In the genomic region with DNA sequence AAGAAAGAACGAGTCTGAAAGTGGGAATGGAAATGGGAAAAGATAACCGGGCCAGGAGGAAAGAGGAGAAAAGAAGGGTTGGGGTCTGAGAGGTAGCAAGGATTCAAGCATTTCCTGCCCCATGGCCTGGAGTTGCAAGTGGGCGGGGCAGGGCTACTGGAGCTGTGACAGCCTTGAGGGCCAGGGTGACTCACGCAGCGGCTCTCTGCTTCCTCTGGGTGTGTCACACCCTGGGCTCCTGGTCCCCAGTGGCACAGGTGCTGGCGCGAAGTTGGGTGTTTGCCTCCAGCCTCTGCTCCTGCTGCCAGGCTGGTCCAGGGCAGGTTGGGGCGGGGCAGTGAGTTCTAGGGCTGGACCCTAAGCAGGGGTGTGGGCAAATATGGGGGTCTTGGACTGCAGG, we compare ENCODE assay signal across 10 cellular contexts. TPM values are rescaled to one million over a fixed set of nuclear protein-coding genes. Genes with fewer than 3 reads are reported as not detected.
DNase-seq lines count a peak whose midpoint lies in the region; ATAC-seq, FAIRE-seq and TF ChIP-seq lines count a peak whose summit lies in the region.
"Had no signal": no experiment of that assay in that cellular context is flagged by ENCODE, and none has a peak within 500 bp of the region (broad histone marks: within the 10 kb centered on the region; RNA-seq: fewer than 3 reads in every experiment).

No MANE protein-coding gene starts in this region.

- H3K4me2 ChIP-seq in keratinocyte (ENCODE audit: control insufficient read depth, extremely low read depth, insufficient read depth, low read depth, low read length), result peak overlapping the region; percentile 28

- H2AFZ ChIP-seq in keratinocyte (ENCODE audit: control insufficient read depth, low read length), result no peak overlapping the region
- H2AFZ ChIP-seq: parathyroid adenoma had no signal

- H3K79me2 ChIP-seq in keratinocyte (ENCODE audit: control insufficient read depth, insufficient read depth, low read length), result no peaks in the 10 kb centered on the region
- H3K79me2 ChIP-seq: parathyroid adenoma had no signal

- H3K9me1 ChIP-seq in keratinocyte (ENCODE audit: control insufficient read depth, extremely low read depth, insufficient read depth, low read length), result peaks cover 2% of the 10 kb centered on the region

- dilution Hi-C loops in keratinocyte (cut with MboI; ENCODE audit: extremely low pct_ligation_motif_present, low sequenced_read_pairs), result no loop called here

- H3K9ac ChIP-seq in keratinocyte (ENCODE audit: control insufficient read depth, extremely low read depth, insufficient read depth, low read length), result no peak overlapping the region
- H3K9ac ChIP-seq: parathyroid adenoma had no signal

- H3K9me3 ChIP-seq in keratinocyte (ENCODE audit: control insufficient read depth, low read depth, low read length), result no peaks in the 10 kb centered on the region

- H3K27me3 ChIP-seq in keratinocyte (ENCODE audit: control insufficient read depth, extremely low read depth, insufficient read depth, low read length), result no peaks in the 10 kb centered on the region

- H3K27ac ChIP-seq in keratinocyte (ENCODE audit: control insufficient read depth, insufficient read depth, low read length), result no peak overlapping the region
- H3K27ac ChIP-seq: parathyroid adenoma had no signal

- TF ChIP-seq CTCF in LNCaP clone FGC (IDR thresholded peaks at IDR 0.05; ENCODE audit: control insufficient read depth, extremely low read depth, insufficient read depth), result no peak
- no peak for TF ChIP-seq CTCF in keratinocyte (optimal IDR thresholded peaks at IDR 0.05 in 1 of 3, IDR thresholded peaks at IDR 0.05 in 1 of 3, conservative IDR thresholded peaks at IDR 0.05 in 1 of 3; ENCODE audit: extremely low read depth in 1 of 3, insufficient read depth in 2 of 3, low read length in 3 of 3)
- no peak for TF ChIP-seq CTCF in D721Med (IDR thresholded peaks at IDR 0.05; ENCODE audit: insufficient read depth, missing control alignments)

- H3K36me3 ChIP-seq in keratinocyte (ENCODE audit: control insufficient read depth in 2 of 2, extremely low read depth in 1 of 2, insufficient read depth in 2 of 2, low read length in 2 of 2), result no peaks in the 10 kb centered on the region

- H3K4me1 ChIP-seq in keratinocyte (ENCODE audit: control insufficient read depth, extremely low read depth, insufficient read depth, low read length), result peaks cover 16% of the 10 kb centered on the region

- FAIRE-seq in keratinocyte (lab: Jason Lieb, UNC) (no peak), D721Med (lab: Jason Lieb, UNC) (no peak)

- H4K20me1 ChIP-seq in keratinocyte (ENCODE audit: control insufficient read depth, extremely low read depth, insufficient read depth, low read length), result no peaks in the 10 kb centered on the region

- ATAC-seq in GM18498 (IDR thresholded peaks at IDR 0.05; ENCODE audit: unreplicated experiment), result no peak
- no peak for ATAC-seq in HG03025 (IDR thresholded peaks at IDR 0.05; ENCODE audit: low FRiP score, unreplicated experiment)

- H3K4me3 ChIP-seq in LNCaP clone FGC (ENCODE audit: low read depth, low read length), result no peak overlapping the region
- H3K4me3 ChIP-seq in keratinocyte (ENCODE audit: control insufficient read depth in 2 of 3, extremely low read depth in 1 of 3, insufficient read depth in 2 of 3, low read depth in 1 of 3, low read length in 3 of 3), result no peak overlapping the region

- DNase-seq in COLO668 (lab: John Stamatoyannopoulos, UW; ENCODE audit: unreplicated experiment), result peak; percentile 81
- peak; percentile 34 for DNase-seq in LNCaP clone FGC (ENCODE audit: low read depth)
- peak; percentile 27 for DNase-seq in activated CD4-positive, alpha-beta T cell treated with anti-CD3 and anti-CD28 coated beads, Interleukin-2, amount 50 U/mL, for 1 hour
- no peak for DNase-seq in keratinocyte (ENCODE audit: low read depth, low spot score)
- no peak for DNase-seq in NCI-H187 treated with DMSO at 0.1 percent for 48 hours (lab: John Stamatoyannopoulos, UW)
- no peak for DNase-seq in D721Med (ENCODE audit: insufficient read length, low spot score)
- DNase-seq: activated naive CD8-positive, alpha-beta T cell treated with anti-CD3 and anti-CD28 coated beads, Interleukin-2, amount 10 ng/mL, durations not matched to agents 7 days and 5 days had no signal

RNA-seq across cellular contexts. Expression of a gene that starts 3.3 kb away (rescaled TPM):
- 7.4 to 16.6 TPM (median 9.8 TPM) in 3 replicates for polyA plus RNA-seq in keratinocyte
- 2.2 TPM for polyA plus RNA-seq in keratinocyte (2011; ENCODE audit: low read depth)
- 4.7 and 5.0 TPM in 2 replicates for polyA plus RNA-seq in keratinocyte (2011; cell fraction: cytosol; rRNA removed)
- 13.0 and 15.6 TPM in 2 replicates for polyA plus RNA-seq in keratinocyte (2011; cell fraction: nucleus; rRNA removed)
- polyA plus RNA-seq in keratinocyte (2012; ENCODE audit: low replicate concordance), result 2.4 and 8.6 TPM in 2 replicates
- 10.1 to 21.3 TPM (median 18.9 TPM) in 3 replicates for polyA minus RNA-seq in keratinocyte
- polyA minus RNA-seq in keratinocyte (2011; cell fraction: cytosol; rRNA and poly(A)+ RNA removed), result 12.5 TPM
- polyA minus RNA-seq in keratinocyte (2011; cell fraction: nucleus; rRNA and poly(A)+ RNA removed), result 11.2 and 11.3 TPM in 2 replicates

RNA-seq across cellular contexts. Expression of a gene that starts 46.9 kb away (rescaled TPM):
- 6.9 to 12.2 TPM (median 8.5 TPM) in 3 replicates for polyA plus RNA-seq in keratinocyte
- polyA plus RNA-seq in keratinocyte (2011; ENCODE audit: low read depth), result 20.1 TPM
- 11.2 and 13.4 TPM in 2 replicates for polyA plus RNA-seq in keratinocyte (2011; cell fraction: cytosol; rRNA removed)
- polyA plus RNA-seq in keratinocyte (2011; cell fraction: nucleus; rRNA removed), result 51.6 and 62.6 TPM in 2 replicates
- polyA plus RNA-seq in keratinocyte (2012; ENCODE audit: low replicate concordance), result 11.4 and 56.6 TPM in 2 replicates
- 4.7 to 8.5 TPM (median 7.5 TPM) in 3 replicates for polyA minus RNA-seq in keratinocyte
- 7.3 TPM for polyA minus RNA-seq in keratinocyte (2011; cell fraction: cytosol; rRNA and poly(A)+ RNA removed)
- 9.9 and 10.6 TPM in 2 replicates for polyA minus RNA-seq in keratinocyte (2011; cell fraction: nucleus; rRNA and poly(A)+ RNA removed)

Comparison
In these comparisons a context has a peak if more than half of its experiments do, and no peak if none do; other contexts are left out.
1. DNase-seq: peak in COLO668 (single experiment), LNCaP clone FGC (single experiment) and activated CD4-positive, alpha-beta T cell treated with anti-CD3 and anti-CD28 coated beads, Interleukin-2, amount 50 U/mL, for 1 hour (single experiment); none in keratinocyte (single experiment), NCI-H187 treated with DMSO at 0.1 percent for 48 hours (single experiment) and D721Med (single experiment).